In the genomic region with DNA sequence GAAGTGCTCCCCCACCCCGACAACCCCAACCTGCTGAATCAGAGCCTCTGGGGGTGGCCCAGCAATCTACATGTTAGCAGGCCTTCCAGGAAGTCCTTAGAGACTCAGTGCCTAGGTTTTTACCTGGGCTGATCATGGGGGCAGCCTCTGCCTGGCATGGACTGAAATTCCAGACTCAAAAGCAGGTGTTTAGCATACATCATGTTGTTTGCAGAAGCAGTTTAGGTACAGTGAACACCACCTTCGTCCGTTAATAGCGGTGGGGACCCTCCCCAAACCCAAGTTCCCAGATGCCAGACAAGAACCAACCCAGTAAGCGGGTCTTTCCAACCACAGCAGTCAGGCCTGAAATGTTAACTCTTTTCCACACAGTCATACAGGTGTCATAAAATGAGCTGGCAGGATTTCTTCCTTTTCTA, we compare ENCODE assay signal across 1 cellular context.
TF ChIP-seq lines count a peak whose summit lies in the region.

No MANE protein-coding gene starts in this region.

TF ChIP-seq in A549, 52 proteins besides CTCF, POLR2A, EP300 and RAD21:
- TF ChIP-seq, protein P1, sequence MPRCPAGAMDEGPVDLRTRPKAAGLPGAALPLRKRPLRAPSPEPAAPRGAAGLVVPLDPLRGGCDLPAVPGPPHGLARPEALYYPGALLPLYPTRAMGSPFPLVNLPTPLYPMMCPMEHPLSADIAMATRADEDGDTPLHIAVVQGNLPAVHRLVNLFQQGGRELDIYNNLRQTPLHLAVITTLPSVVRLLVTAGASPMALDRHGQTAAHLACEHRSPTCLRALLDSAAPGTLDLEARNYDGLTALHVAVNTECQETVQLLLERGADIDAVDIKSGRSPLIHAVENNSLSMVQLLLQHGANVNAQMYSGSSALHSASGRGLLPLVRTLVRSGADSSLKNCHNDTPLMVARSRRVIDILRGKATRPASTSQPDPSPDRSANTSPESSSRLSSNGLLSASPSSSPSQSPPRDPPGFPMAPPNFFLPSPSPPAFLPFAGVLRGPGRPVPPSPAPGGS (IDR thresholded peaks at IDR 0.05): no peak
- TF ChIP-seq NPAS2 (CRISPR knock-in tag; IDR thresholded peaks at IDR 0.05; ENCODE audit: borderline replicate concordance) (no peak), HOXA7 (CRISPR knock-in tag; IDR thresholded peaks at IDR 0.05) (no peak), BHLHE40 (IDR thresholded peaks at IDR 0.05; ENCODE audit: low read depth, low read length) (no peak), RCOR1 (IDR thresholded peaks at IDR 0.05; ENCODE audit: low read depth, low read length) (no peak), RFX5 (IDR thresholded peaks at IDR 0.05) (no peak), KDM1A (IDR thresholded peaks at IDR 0.05; ENCODE audit: low read depth) (no peak), TFCP2L1 (CRISPR knock-in tag; IDR thresholded peaks at IDR 0.05) (no peak), ZNF302 (CRISPR knock-in tag; IDR thresholded peaks at IDR 0.05) (no peak), JUN (IDR thresholded peaks at IDR 0.05) (no peak), NFE2L2 (conservative IDR thresholded peaks at IDR 0.05; ENCODE audit: low read length) (no peak)
